Comparison of ENCODE assay signal across 23 cellular contexts in the genomic region with DNA sequence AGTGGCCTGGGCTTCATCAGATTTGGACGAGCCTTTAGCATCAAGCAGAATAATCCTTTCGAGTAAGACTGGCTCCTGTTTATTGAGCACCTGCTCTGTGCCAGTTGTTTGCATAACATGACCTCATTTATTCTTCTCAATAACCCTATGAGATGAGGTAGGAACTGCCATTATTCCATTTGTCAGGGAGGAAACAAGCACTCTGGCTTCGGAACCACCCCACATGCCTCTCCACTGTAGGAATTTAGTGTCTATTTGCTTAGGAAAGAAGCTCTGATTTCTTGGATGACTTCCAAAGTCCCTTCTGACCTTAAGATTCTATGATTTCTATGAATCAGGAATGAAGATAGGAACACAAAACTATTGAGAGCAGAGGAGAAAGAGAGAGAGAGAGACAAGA. TPM values are rescaled to one million over a fixed set of nuclear protein-coding genes. Genes with fewer than 3 reads are reported as not detected.
DNase-seq lines count a peak whose midpoint lies in the region; ATAC-seq, FAIRE-seq and TF ChIP-seq lines count a peak whose summit lies in the region.
"Had no signal": no experiment of that assay in that cellular context is flagged by ENCODE, and none has a peak within 500 bp of the region (broad histone marks: within the 10 kb centered on the region; RNA-seq: fewer than 3 reads in every experiment).

No MANE protein-coding gene starts in this region.

- H3K9me3 ChIP-seq in A549 (peaks cover 5% of the 10 kb centered on the region), endothelial cell of umbilical vein (replicated peaks; ENCODE audit: control insufficient read depth, insufficient read depth, low read length) (no peaks in the 10 kb centered on the region), mucosa of descending colon (peaks cover 3% of the 10 kb centered on the region)
- H3K9me3 ChIP-seq: body of pancreas, testis had no signal

- TF ChIP-seq EP300 in A549 (IDR thresholded peaks at IDR 0.05) = no peak

- H3K27me3 ChIP-seq in endothelial cell of umbilical vein (ENCODE audit: control insufficient read depth in 2 of 2, insufficient read depth in 2 of 2, low read length in 2 of 2) = no peaks in the 10 kb centered on the region
- H3K27me3 ChIP-seq: body of pancreas, testis had no signal

- H3K4me2 ChIP-seq in A549 (peak overlapping the region; percentile 64), endothelial cell of umbilical vein (ENCODE audit: insufficient read depth, low read length) (no peak overlapping the region)

- ATAC-seq in A549 = peak; percentile 53 to 81; a peak in 5 of 6 replicates
- peak; percentile 48 for ATAC-seq in mucosa of descending colon
- ATAC-seq in HG03520 (IDR thresholded peaks at IDR 0.05; ENCODE audit: unreplicated experiment) = no peak
- ATAC-seq in HG03442 (IDR thresholded peaks at IDR 0.05; ENCODE audit: unreplicated experiment) = no peak
- ATAC-seq: body of pancreas had no signal

- H3K9ac ChIP-seq in endothelial cell of umbilical vein (replicated peaks; ENCODE audit: extremely low read depth, insufficient read depth, low read length) = no peak overlapping the region

- H3K27ac ChIP-seq in A549 = peak overlapping the region; percentile 20 to 68; a peak in 4 of 6 replicates
- H3K27ac ChIP-seq in endothelial cell of umbilical vein (ENCODE audit: insufficient read depth, low read depth, low read length) = no peak overlapping the region
- H3K27ac ChIP-seq: body of pancreas, HL-60, testis, VCaP had no signal

- POLR2A ChIA-PET in A549 (lab: Yijun Ruan, JAX) = interaction anchor here (1.0 to 1.8 kb wide), 2 partner anchors 11 to 74 kb away, joined by 4 to 14 read pairs; a partner anchor contains a TSS
- POLR2A ChIA-PET in endothelial cell of umbilical vein (lab: Charles Lee) = interaction anchor here (0.7 to 1.3 kb wide), 3 partner anchors 11 to 76 kb away, joined by 3 read pairs; a partner anchor contains a TSS

- peaks cover 33% of the 10 kb centered on the region for H3K4me1 ChIP-seq in A549
- H3K4me1 ChIP-seq in endothelial cell of umbilical vein (ENCODE audit: control insufficient read depth, extremely low read depth, insufficient read depth, low read length) = peaks cover 18% of the 10 kb centered on the region
- H3K4me1 ChIP-seq in mucosa of descending colon (ENCODE audit: low read depth) = no peaks in the 10 kb centered on the region
- H3K4me1 ChIP-seq: body of pancreas, testis had no signal

- DNase-seq in A549 (ENCODE audit: low read depth in 1 of 2, low spot score in 1 of 2) (peak; percentile 33 to 82), LHCN-M2 (ENCODE audit: low read depth) (peak; percentile 45), endothelial cell of umbilical vein (ENCODE audit: low read depth, low spot score) (peak; percentile 48), mucosa of descending colon (no peak), NCI-H1436 (lab: John Stamatoyannopoulos, UW) (no peak), GM19240 (ENCODE audit: insufficient read length, low spot score) (no peak)
- DNase-seq: ACHN; activated CD4-positive, alpha-beta T cell treated with anti-CD3 and anti-CD28 coated beads, Interleukin-2, amount 50 U/mL, for 4 hours; activated naive CD4-positive, alpha-beta T cell treated with anti-CD3 and anti-CD28 coated beads for 36 hours; body of pancreas; KBM-7; NCI-H1048; NCI-H2081; NCI-H510A; nephron progenitor cell; Right ventricle myocardium superior; stimulated activated CD4-positive, alpha-beta T cell treated with anti-CD3 and anti-CD28 coated beads, Interleukin-12 subunit alpha, Interleukin-12 subunit beta, amount 100 ng/mL, for 4 hours; testis had no signal

- TF ChIP-seq POLR2A in A549 (IDR thresholded peaks at IDR 0.05; ENCODE audit: low read length) (no peak), endothelial cell of umbilical vein (IDR thresholded peaks at IDR 0.05; ENCODE audit: low read depth, low read length) (no peak)

- H3K36me3 ChIP-seq in endothelial cell of umbilical vein (ENCODE audit: control insufficient read depth in 2 of 2, extremely low read depth in 1 of 2, insufficient read depth in 2 of 2, low read length in 2 of 2) = peaks cover 7 to 9% of the 10 kb centered on the region in 2 experiments
- no peaks in the 10 kb centered on the region for H3K36me3 ChIP-seq in mucosa of descending colon (ENCODE audit: low read depth)

- H3K79me2 ChIP-seq in endothelial cell of umbilical vein (ENCODE audit: control insufficient read depth, insufficient read depth, low read length) = peaks cover 92% of the 10 kb centered on the region

- intact Hi-C loops in endothelial cell of umbilical vein (cut with micrococcal nuclease) (no loop called here), mucosa of descending colon (cut with DNase I, micrococcal nuclease) (loop anchor here in 1 of 2 donors (10.0 kb wide), 1 partner anchor 57 kb away; no protein-coding TSS in a partner anchor)

- no TSS peak for BruUV-seq in endothelial cell of umbilical vein (replicated peaks; lab: Mats Ljungman, UMichigan)

- H3K4me3 ChIP-seq in A549 (no peak overlapping the region), endothelial cell of umbilical vein (replicated peaks in 1 of 3; ENCODE audit: insufficient read depth in 1 of 3, low read depth in 1 of 3, low read length in 3 of 3) (no peak overlapping the region), mucosa of descending colon (no peak overlapping the region)
- H3K4me3 ChIP-seq: body of pancreas, testis had no signal

- TF ChIP-seq RAD21 in A549 (conservative IDR thresholded peaks at IDR 0.05 in 1 of 2, IDR thresholded peaks at IDR 0.05 in 1 of 2) = no peak; a peak in 1 of 5 replicates

- no peak for TF ChIP-seq CTCF in A549 (IDR thresholded peaks at IDR 0.05)
- no peak for TF ChIP-seq CTCF in endothelial cell of umbilical vein (IDR thresholded peaks at IDR 0.05; ENCODE audit: extremely low read depth in 1 of 2, insufficient read depth in 1 of 2, low read depth in 1 of 2, low read length in 2 of 2)
- TF ChIP-seq CTCF in mucosa of descending colon (IDR thresholded peaks at IDR 0.05) = no peak

- H3K9me1 ChIP-seq in endothelial cell of umbilical vein (replicated peaks; ENCODE audit: control insufficient read depth, extremely low read depth, insufficient read depth, low read length) = no peaks in the 10 kb centered on the region

- CTCF ChIA-PET in A549 (lab: Yijun Ruan, JAX) (interaction anchor here (0.7 to 2.0 kb wide), 9 partner anchors 9 to 195 kb away, joined by 3 to 13 read pairs (median 4); a partner anchor contains a TSS), endothelial cell of umbilical vein (lab: Charles Lee) (interaction anchor here (0.7 to 1.8 kb wide), 4 partner anchors 11 to 113 kb away, joined by 3 to 9 read pairs (median 4); a partner anchor contains a TSS)

- peaks cover under 1% of the 10 kb centered on the region for H4K20me1 ChIP-seq in endothelial cell of umbilical vein (replicated peaks; ENCODE audit: control insufficient read depth, extremely low read depth, insufficient read depth, low read length)

- 13% methylated on average over 3 of the region's 3 CpGs for WGBS in A549 (ENCODE audit: missing lambda C conversion rate)

- FAIRE-seq in A549 (lab: Jason Lieb, UNC) (peak; percentile 7), endothelial cell of umbilical vein (lab: Jason Lieb, UNC) (peak; percentile 64)
- FAIRE-seq: H54 had no signal

- H2AFZ ChIP-seq in endothelial cell of umbilical vein (ENCODE audit: low read depth, low read length) = no peak overlapping the region

- dilution Hi-C loops in endothelial cell of umbilical vein (cut with MboI; ENCODE audit: extremely low pct_ligation_motif_present, low sequenced_read_pairs) = no loop called here

TF ChIP-seq in A549, 52 proteins besides CTCF, POLR2A, EP300 and RAD21:
- no peak for TF ChIP-seq ZSCAN20 (CRISPR knock-in tag; IDR thresholded peaks at IDR 0.05)
- TF ChIP-seq, protein P1, sequence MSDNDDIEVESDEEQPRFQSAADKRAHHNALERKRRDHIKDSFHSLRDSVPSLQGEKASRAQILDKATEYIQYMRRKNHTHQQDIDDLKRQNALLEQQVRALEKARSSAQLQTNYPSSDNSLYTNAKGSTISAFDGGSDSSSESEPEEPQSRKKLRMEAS (IDR thresholded peaks at IDR 0.05) = peak; percentile 65

TF ChIP-seq in endothelial cell of umbilical vein, 7 proteins besides CTCF, POLR2A, EP300 and RAD21:
- TF ChIP-seq JUN (IDR thresholded peaks at IDR 0.05; ENCODE audit: borderline replicate concordance, insufficient read depth, insufficient read length, low read depth) = no peak
- TF ChIP-seq EZH2 (IDR thresholded peaks at IDR 0.05; ENCODE audit: borderline replicate concordance, low read depth, low read length, severe bottlenecking) = no peak
- TF ChIP-seq FOS (IDR thresholded peaks at IDR 0.05; ENCODE audit: borderline replicate concordance, insufficient read depth, low read length) = no peak
- no peak for TF ChIP-seq POLR2AphosphoS5 (IDR thresholded peaks at IDR 0.05; ENCODE audit: insufficient read depth, low read depth, low read length)
- TF ChIP-seq, protein P1 (IDR thresholded peaks at IDR 0.05; ENCODE audit: insufficient read depth, insufficient read length) = no peak
- no peak for TF ChIP-seq GATA2 (IDR thresholded peaks at IDR 0.05; ENCODE audit: insufficient read depth, insufficient read length, low read depth, low read length)
- TF ChIP-seq MYC (IDR thresholded peaks at IDR 0.05; ENCODE audit: low read depth, low read length) = no peak

RNA-seq across cellular contexts. Expression of a gene that starts 11.0 kb away (rescaled TPM):
- polyA plus RNA-seq in A549 (2011; rRNA removed) (3.9 and 5.3 TPM in 2 replicates), A549 (2017; fragmentation: RNase III; extraction: RNeasy Plus Mini Kit Qiagen cat#74134 plus additional on column Dnase treatment) (5.4 to 8.0 TPM (median 6.1 TPM) in 3 replicates), endothelial cell of umbilical vein (31.8 and 37.7 TPM in 2 replicates)
- 2.4 and 3.2 TPM in 2 replicates for polyA plus RNA-seq in A549 (2012; cell fraction: cytosol; rRNA removed)
- polyA plus RNA-seq in A549 (2012; cell fraction: nucleus; rRNA removed) = 7.7 and 10.7 TPM in 2 replicates
- polyA minus RNA-seq in A549 (2011; rRNA and poly(A)+ RNA removed) = 16.6 and 23.5 TPM in 2 replicates
- total RNA-seq in LHCN-M2 (2014; rRNA removed) (9.2 and 12.3 TPM in 2 replicates), endothelial cell of umbilical vein (88.8 and 95.3 TPM in 2 replicates), mucosa of descending colon (10 to 100 TPM; 14.7 to 82.1 (median 16.5) TPM)
- 8.9 TPM for polyA plus RNA-seq in LHCN-M2 (2012)
- polyA plus RNA-seq in endothelial cell of umbilical vein (2011; cell fraction: cytosol; rRNA removed) = 27.5 and 30.5 TPM in 2 replicates
- 108 and 143 TPM in 2 replicates for polyA plus RNA-seq in endothelial cell of umbilical vein (2011; cell fraction: nucleus; rRNA removed)
- 48.8 and 52.8 TPM in 2 replicates for polyA plus RNA-seq in endothelial cell of umbilical vein (2012)
- polyA minus RNA-seq in endothelial cell of umbilical vein = 164 and 178 TPM in 2 replicates
- polyA minus RNA-seq in endothelial cell of umbilical vein (2011; cell fraction: cytosol; rRNA and poly(A)+ RNA removed) = 1.9 TPM
- polyA minus RNA-seq in endothelial cell of umbilical vein (2011; cell fraction: nucleus; rRNA and poly(A)+ RNA removed) = 249 and 262 TPM in 2 replicates

Comparison
In these comparisons a context has a peak if more than half of its experiments do, and no peak if none do; other contexts are left out.
1. ATAC-seq: peak in A549 (2 of 2) and mucosa of descending colon (single experiment); none in HG03520 (single experiment) and HG03442 (single experiment).
2. DNase-seq: peak in A549 (2 of 2), LHCN-M2 (single experiment) and endothelial cell of umbilical vein (single experiment); none in mucosa of descending colon (0 of 3), NCI-H1436 (single experiment) and GM19240 (single experiment).